9 cellular contexts compared by ENCODE assay signal in the genomic region with DNA sequence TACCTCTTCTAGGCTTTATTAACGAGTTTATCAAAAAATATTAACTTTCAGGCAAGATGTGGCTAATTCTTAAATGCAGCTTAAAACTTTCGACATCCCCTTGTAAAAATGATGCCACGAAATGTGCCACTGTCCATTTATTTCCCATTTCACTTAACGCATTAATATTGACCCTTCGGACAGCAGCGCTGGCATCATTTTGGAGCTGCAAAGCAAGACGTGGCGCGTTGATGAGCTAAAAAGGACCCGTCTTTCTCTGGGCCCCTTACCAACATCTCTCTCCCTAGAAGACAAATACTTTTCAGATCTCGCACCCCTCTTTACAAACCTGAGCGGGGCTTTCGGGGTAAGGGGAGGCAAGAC.
DNase-seq lines count a peak whose midpoint lies in the region; ATAC-seq and TF ChIP-seq lines count a peak whose summit lies in the region.
"Had no signal": no experiment of that assay in that cellular context is flagged by ENCODE, and none has a peak within 500 bp of the region (broad histone marks: within the 10 kb centered on the region; RNA-seq: fewer than 3 reads in every experiment).

No MANE protein-coding gene starts in this region.

- no peaks in the 10 kb centered on the region for H3K9me3 Mint-ChIP-seq in activated CD4-positive, alpha-beta T cell treated with anti-CD3 and anti-CD28 coated beads, Interleukin-2, amount 10 ng/mL, durations not matched to agents 7 days and 5 days
- no peaks in the 10 kb centered on the region for H3K9me3 Mint-ChIP-seq in activated CD8-positive, alpha-beta T cell treated with anti-CD3 and anti-CD28 coated beads for 36 hours

- WGBS in prostate gland, result 25% methylated on average over 13 of the region's 13 CpGs

- H3K4me1 ChIP-seq in iPS-15b (ENCODE audit: control insufficient read depth, insufficient read depth, low read length), result peaks cover 4% of the 10 kb centered on the region
- no peaks in the 10 kb centered on the region for H3K4me1 ChIP-seq in stomach smooth muscle (ENCODE audit: control insufficient read depth, insufficient read depth, low read length)
- peaks cover 6% of the 10 kb centered on the region for H3K4me1 ChIP-seq in prostate gland (replicated peaks)

- DNase-seq in activated CD4-positive, alpha-beta T cell treated with anti-CD3 and anti-CD28 coated beads, Interleukin-2, amount 10 ng/mL, durations not matched to agents 7 days and 5 days, result no peak
- no peak for DNase-seq in activated CD4-positive, alpha-beta T cell treated with anti-CD3 and anti-CD28 coated beads, Interleukin-2, amount 50 U/mL, for 1 hour
- DNase-seq in activated CD8-positive, alpha-beta T cell treated with anti-CD3 and anti-CD28 coated beads for 36 hours, result no peak
- no peak for DNase-seq in prostate gland (ENCODE audit: low spot score)
- DNase-seq: NCI-H510A had no signal

- CTCF ChIA-PET in activated CD4-positive, alpha-beta T cell treated with anti-CD3 and anti-CD28 coated beads, Interleukin-2, amount 10 ng/mL, durations not matched to agents 7 days and 5 days (lab: Charles Lee), result interaction anchor here (1.1 to 2.0 kb wide), 3 partner anchors 15 to 496 kb away, joined by 3 to 15 read pairs (median 7); no protein-coding TSS in a partner anchor
- CTCF ChIA-PET in activated CD8-positive, alpha-beta T cell treated with anti-CD3 and anti-CD28 coated beads for 36 hours (lab: Charles Lee), result interaction anchor here (0.7 to 5.4 kb wide), 16 partner anchors 15 to 946 kb away, joined by 3 to 61 read pairs (median 4); no protein-coding TSS in a partner anchor

- no peaks in the 10 kb centered on the region for H3K36me3 ChIP-seq in iPS-15b (ENCODE audit: control insufficient read depth, insufficient read depth, low read length)
- no peaks in the 10 kb centered on the region for H3K36me3 ChIP-seq in stomach smooth muscle (ENCODE audit: control insufficient read depth in 2 of 2, insufficient read depth in 2 of 2, low read length in 2 of 2)
- H3K36me3 ChIP-seq in prostate gland, result no peaks in the 10 kb centered on the region

- no peaks in the 10 kb centered on the region for H3K36me3 Mint-ChIP-seq in activated CD4-positive, alpha-beta T cell treated with anti-CD3 and anti-CD28 coated beads, Interleukin-2, amount 10 ng/mL, durations not matched to agents 7 days and 5 days (ENCODE audit: low read depth)
- H3K36me3 Mint-ChIP-seq in activated CD8-positive, alpha-beta T cell treated with anti-CD3 and anti-CD28 coated beads for 36 hours (ENCODE audit: low read depth), result no peaks in the 10 kb centered on the region

- POLR2A ChIA-PET in activated CD4-positive, alpha-beta T cell treated with anti-CD3 and anti-CD28 coated beads, Interleukin-2, amount 10 ng/mL, durations not matched to agents 7 days and 5 days (lab: Charles Lee), result no interaction called here
- POLR2A ChIA-PET in activated CD8-positive, alpha-beta T cell treated with anti-CD3 and anti-CD28 coated beads for 36 hours (lab: Charles Lee), result no interaction called here

- H3K27ac ChIP-seq in stomach smooth muscle (ENCODE audit: low read length) (no peak overlapping the region), prostate gland (no peak overlapping the region)

- H3K9ac ChIP-seq in iPS-15b (ENCODE audit: low read depth, low read length), result no peak overlapping the region
- no peak overlapping the region for H3K9ac ChIP-seq in stomach smooth muscle (ENCODE audit: low read length in 2 of 2)

- H3K27me3 ChIP-seq in iPS-15b (ENCODE audit: control insufficient read depth, insufficient read depth, low read length) (peaks cover 52% of the 10 kb centered on the region), stomach smooth muscle (ENCODE audit: control insufficient read depth in 1 of 2, insufficient read depth in 2 of 2, low read length in 2 of 2) (peaks cover 12 to 29% of the 10 kb centered on the region in 2 donors), prostate gland (replicated peaks; ENCODE audit: insufficient read depth) (peaks cover 21% of the 10 kb centered on the region)

- H3K9me3 ChIP-seq in iPS-15b (ENCODE audit: control insufficient read depth, insufficient read depth, low read length) (no peaks in the 10 kb centered on the region), stomach smooth muscle (ENCODE audit: control insufficient read depth in 2 of 2, low read length in 2 of 2) (no peaks in the 10 kb centered on the region), prostate gland (no peaks in the 10 kb centered on the region)

- intact Hi-C loops in activated CD8-positive, alpha-beta T cell treated with anti-CD3 and anti-CD28 coated beads for 36 hours (cut with micrococcal nuclease), result loop anchor here (5.0 to 10.0 kb wide), 2 partner anchors 182 to 505 kb away; no protein-coding TSS in a partner anchor
- intact Hi-C loops in prostate gland (cut with DNase I), result loop anchor here (5.0 kb wide), 3 partner anchors 180 to 515 kb away; partner anchors contain the start of gene HOXD9

- ATAC-seq in activated CD8-positive, alpha-beta T cell treated with anti-CD3 and anti-CD28 coated beads for 36 hours, result no peak
- ATAC-seq in HG02981 (IDR thresholded peaks at IDR 0.05; ENCODE audit: unreplicated experiment) (no peak), GM21576 (IDR thresholded peaks at IDR 0.05; ENCODE audit: unreplicated experiment) (no peak)

- TF ChIP-seq POLR2A in prostate gland (IDR thresholded peaks at IDR 0.05), result no peak

- peaks cover 71% of the 10 kb centered on the region for H3K27me3 Mint-ChIP-seq in activated CD4-positive, alpha-beta T cell treated with anti-CD3 and anti-CD28 coated beads, Interleukin-2, amount 10 ng/mL, durations not matched to agents 7 days and 5 days
- peaks cover 52% of the 10 kb centered on the region for H3K27me3 Mint-ChIP-seq in activated CD8-positive, alpha-beta T cell treated with anti-CD3 and anti-CD28 coated beads for 36 hours

- H3K4me3 ChIP-seq in iPS-15b (ENCODE audit: low read depth, low read length), result peak overlapping the region; percentile 47
- H3K4me3 ChIP-seq in stomach smooth muscle (ENCODE audit: low read length in 2 of 2), result peak overlapping the region; percentile 52 to 69
- peak overlapping the region in 1 of 2 donors; percentile 41 for H3K4me3 ChIP-seq in prostate gland

- no peak overlapping the region for H3K27ac Mint-ChIP-seq in activated CD4-positive, alpha-beta T cell treated with anti-CD3 and anti-CD28 coated beads, Interleukin-2, amount 10 ng/mL, durations not matched to agents 7 days and 5 days
- no peak overlapping the region for H3K27ac Mint-ChIP-seq in activated CD8-positive, alpha-beta T cell treated with anti-CD3 and anti-CD28 coated beads for 36 hours

- H3K4me3 Mint-ChIP-seq in activated CD4-positive, alpha-beta T cell treated with anti-CD3 and anti-CD28 coated beads, Interleukin-2, amount 10 ng/mL, durations not matched to agents 7 days and 5 days, result peak overlapping the region; percentile 22
- peak overlapping the region; percentile 13 for H3K4me3 Mint-ChIP-seq in activated CD8-positive, alpha-beta T cell treated with anti-CD3 and anti-CD28 coated beads for 36 hours

- H3K4me1 Mint-ChIP-seq in activated CD4-positive, alpha-beta T cell treated with anti-CD3 and anti-CD28 coated beads, Interleukin-2, amount 10 ng/mL, durations not matched to agents 7 days and 5 days, result peaks cover 2% of the 10 kb centered on the region
- peaks cover 6% of the 10 kb centered on the region for H3K4me1 Mint-ChIP-seq in activated CD8-positive, alpha-beta T cell treated with anti-CD3 and anti-CD28 coated beads for 36 hours (ENCODE audit: low read depth)

- TF ChIP-seq CTCF in activated CD8-positive, alpha-beta T cell treated with anti-CD3 and anti-CD28 coated beads for 36 hours (IDR thresholded peaks at IDR 0.05), result no peak
- TF ChIP-seq CTCF in prostate gland (IDR thresholded peaks at IDR 0.05), result no peak
